In genomic region chr3:32575451-32575850, GRCh38 we compare ENCODE assay signal across 21 cellular contexts. TPM values are rescaled to one million over a fixed set of nuclear protein-coding genes. Genes with fewer than 3 reads are reported as not detected.
A peak's percentile ranks its signal among the peaks of the same experiment; 100 is the strongest.
DNase-seq lines count a peak whose midpoint lies in the region; ATAC-seq and TF ChIP-seq lines count a peak whose summit lies in the region.
"Had no signal": no experiment of that assay in that cellular context is flagged by ENCODE, and none has a peak within 500 bp of the region (broad histone marks: within the 10 kb centered on the region; RNA-seq: fewer than 3 reads in every experiment).

No MANE protein-coding gene starts in this region.

- H3K4me1 ChIP-seq in esophagus squamous epithelium: peaks cover 6 to 32% (median 19%) of the 10 kb centered on the region in 3 donors
- H3K4me1 ChIP-seq: breast epithelium had no signal

- H3K27me3 Mint-ChIP-seq in activated CD4-positive, alpha-beta T cell treated with anti-CD3 and anti-CD28 coated beads, Interleukin-2, amount 10 ng/mL, durations not matched to agents 24 days and 14 days: no peaks in the 10 kb centered on the region
- H3K27me3 Mint-ChIP-seq: activated naive CD8-positive, alpha-beta T cell had no signal

- H3K9me3 ChIP-seq in esophagus squamous epithelium: no peaks in the 10 kb centered on the region
- H3K9me3 ChIP-seq: breast epithelium, pancreas had no signal

- peaks cover 3% of the 10 kb centered on the region for H3K9me3 Mint-ChIP-seq in activated CD4-positive, alpha-beta T cell treated with anti-CD3 and anti-CD28 coated beads, Interleukin-2, amount 10 ng/mL, durations not matched to agents 24 days and 14 days
- H3K9me3 Mint-ChIP-seq: GM23338 had no signal

- H3K27me3 ChIP-seq in esophagus squamous epithelium: no peaks in the 10 kb centered on the region
- H3K27me3 ChIP-seq: breast epithelium, dorsolateral prefrontal cortex, heart right ventricle, pancreas had no signal

- H3K36me3 Mint-ChIP-seq in activated CD4-positive, alpha-beta T cell treated with anti-CD3 and anti-CD28 coated beads, Interleukin-2, amount 10 ng/mL, durations not matched to agents 24 days and 14 days (ENCODE audit: low read depth): no peaks in the 10 kb centered on the region
- H3K36me3 Mint-ChIP-seq: activated naive CD8-positive, alpha-beta T cell had no signal

- 86 to 88% methylated on average over 1 of the region's 1 CpG for WGBS in esophagus squamous epithelium, 2 donors

- ATAC-seq in HG02610 (IDR thresholded peaks at IDR 0.05; ENCODE audit: unreplicated experiment): no peak
- ATAC-seq: GM23338, heart right ventricle, pancreas had no signal

- TF ChIP-seq CTCF in fibroblast of pulmonary artery (IDR thresholded peaks at IDR 0.05; ENCODE audit: low read length, missing control alignments) (no peak), esophagus squamous epithelium (IDR thresholded peaks at IDR 0.05) (no peak)

- no peak overlapping the region for H3K27ac Mint-ChIP-seq in activated CD4-positive, alpha-beta T cell treated with anti-CD3 and anti-CD28 coated beads, Interleukin-2, amount 10 ng/mL, durations not matched to agents 24 days and 14 days
- H3K27ac Mint-ChIP-seq: activated naive CD8-positive, alpha-beta T cell; GM23338 had no signal

- no peak overlapping the region for H3K4me3 Mint-ChIP-seq in activated CD4-positive, alpha-beta T cell treated with anti-CD3 and anti-CD28 coated beads, Interleukin-2, amount 10 ng/mL, durations not matched to agents 24 days and 14 days
- H3K4me3 Mint-ChIP-seq: activated naive CD8-positive, alpha-beta T cell; GM23338 had no signal

- intact Hi-C loops in esophagus squamous epithelium (cut with DNase I): no loop called here
- intact Hi-C loops in activated CD4-positive, alpha-beta T cell treated with anti-CD3 and anti-CD28 coated beads, Interleukin-2, amount 10 ng/mL, durations not matched to agents 24 days and 14 days (cut with micrococcal nuclease): loop anchor here (10.0 kb wide), 1 partner anchor 471 kb away; the partner anchor contains the start of gene GPD1L

- DNase-seq in AML-193 (lab: John Stamatoyannopoulos, UW) (peak; percentile 13 to 18), Kasumi-1 (lab: John Stamatoyannopoulos, UW) (peak; percentile 33 to 45), SKM-1 treated with dmso at 0.1 percent for 144 hours (lab: John Stamatoyannopoulos, UW; ENCODE audit: unreplicated experiment) (peak; percentile 73), fibroblast of pulmonary artery (ENCODE audit: low read depth) (peak; percentile 22), NCI-H345 treated with DMSO at 0.1 percent for 48 hours (lab: John Stamatoyannopoulos, UW; ENCODE audit: unreplicated experiment) (no peak), esophagus squamous epithelium (lab: John Stamatoyannopoulos, UW) (no peak)
- no peak for DNase-seq in activated CD4-positive, alpha-beta T cell treated with anti-CD3 and anti-CD28 coated beads, Interleukin-2, amount 10 ng/mL, durations not matched to agents 24 days and 14 days
- DNase-seq: DND-41, dorsolateral prefrontal cortex, erythroblast, heart right ventricle, NCI-H1092 treated with DMSO at 0.1 percent for 48 hours, NCI-H2107, NCI-H748 treated with DMSO at 0.1 percent for 48 hours, pancreas, RPMI8226 had no signal

- no peak overlapping the region for H3K27ac ChIP-seq in esophagus squamous epithelium
- H3K27ac ChIP-seq: breast epithelium, pancreas had no signal

- no peak overlapping the region for H3K4me3 ChIP-seq in fibroblast of pulmonary artery (replicated peaks; ENCODE audit: low read depth, low read length)
- H3K4me3 ChIP-seq in esophagus squamous epithelium: no peak overlapping the region
- H3K4me3 ChIP-seq: breast epithelium, dorsolateral prefrontal cortex, GM23338, heart right ventricle, lung, pancreas had no signal

- H3K36me3 ChIP-seq in esophagus squamous epithelium: no peaks in the 10 kb centered on the region
- H3K36me3 ChIP-seq: breast epithelium, heart right ventricle, pancreas had no signal

- TF ChIP-seq POLR2A in esophagus squamous epithelium (IDR thresholded peaks at IDR 0.05): no peak

- peaks cover 11% of the 10 kb centered on the region for H3K4me1 Mint-ChIP-seq in activated CD4-positive, alpha-beta T cell treated with anti-CD3 and anti-CD28 coated beads, Interleukin-2, amount 10 ng/mL, durations not matched to agents 24 days and 14 days

RNA-seq across cellular contexts. Expression of gene DYNC1LI1, which starts 4.8 kb away (rescaled TPM):
- 10 to 100 TPM; 12.8 to 29.9 (median 24.8) TPM for total RNA-seq in esophagus squamous epithelium
- total RNA-seq in activated CD4-positive, alpha-beta T cell treated with anti-CD3 and anti-CD28 coated beads, Interleukin-2, amount 10 ng/mL, durations not matched to agents 24 days and 14 days: 35.4 and 40.1 TPM in 2 replicates

Comparison
In these comparisons a context has a peak if more than half of its experiments do, and no peak if none do; other contexts are left out.
1. DNase-seq: peak in AML-193 (2 of 2), Kasumi-1 (2 of 2), SKM-1 treated with dmso at 0.1 percent for 144 hours (single experiment) and fibroblast of pulmonary artery (single experiment); none in NCI-H345 treated with DMSO at 0.1 percent for 48 hours (single experiment), esophagus squamous epithelium (single experiment) and activated CD4-positive, alpha-beta T cell treated with anti-CD3 and anti-CD28 coated beads, Interleukin-2, amount 10 ng/mL, durations not matched to agents 24 days and 14 days (single experiment).